In the genomic region with DNA sequence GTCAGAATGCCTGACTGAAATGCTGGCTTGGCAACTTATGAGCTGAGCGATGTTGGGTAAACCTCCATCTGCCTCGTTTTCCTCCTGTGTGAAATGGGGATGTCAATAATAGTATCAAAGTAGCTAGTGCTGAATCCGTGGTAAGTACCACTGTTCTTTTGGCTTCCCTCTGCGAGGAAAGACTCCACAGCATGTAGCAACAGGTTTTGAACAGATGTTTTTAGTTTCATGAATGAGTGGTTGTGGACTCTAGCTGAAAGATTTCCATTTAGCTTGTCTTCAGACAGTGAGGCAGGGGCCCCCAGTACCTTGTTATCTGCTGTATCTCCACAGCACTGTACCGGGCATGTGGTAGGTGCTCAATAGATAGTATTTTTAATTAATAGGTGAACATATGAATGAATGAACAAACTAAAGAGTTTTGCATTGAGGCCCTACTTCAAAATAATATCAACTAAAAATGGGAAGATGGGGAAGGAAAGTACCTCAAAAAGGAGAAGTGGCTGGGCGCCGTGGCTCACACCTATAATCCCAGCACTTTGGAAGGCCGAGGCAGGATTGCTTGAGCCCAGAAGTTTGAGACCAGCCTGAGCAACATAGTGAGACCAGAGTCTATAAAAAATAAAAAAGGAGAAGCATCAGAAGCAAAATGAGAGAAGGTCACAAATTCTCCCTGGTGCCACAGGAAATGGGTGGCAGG, we compare ENCODE assay signal across 2 cellular contexts.
TF ChIP-seq lines count a peak whose summit lies in the region.

No MANE protein-coding gene starts in this region.

TF ChIP-seq in GM12891, 5 proteins besides CTCF, POLR2A, EP300 and RAD21:
- TF ChIP-seq POLR2AphosphoS5 (IDR thresholded peaks at IDR 0.05; ENCODE audit: low read depth, low read length) (no peak), POU2F2 (IDR thresholded peaks at IDR 0.05; ENCODE audit: low read depth, low read length) (no peak), PAX5 (IDR thresholded peaks at IDR 0.05; ENCODE audit: insufficient read depth, low read length, severe bottlenecking) (no peak), SPI1 (IDR thresholded peaks at IDR 0.05; ENCODE audit: low read depth, low read length) (0 out of 2 replicates have a peak, but pooled peaks have one; percentile 21), TAF1 (IDR thresholded peaks at IDR 0.05; ENCODE audit: low read depth, low read length) (no peak)

TF ChIP-seq in K562, 482 proteins besides CTCF, POLR2A, EP300 and RAD21:
- peak; percentile 83 for TF ChIP-seq SPI1 (IDR thresholded peaks at IDR 0.05; ENCODE audit: borderline replicate concordance, low read depth, low read length)
- TF ChIP-seq ZNF121 (CRISPR knock-in tag; conservative IDR thresholded peaks at IDR 0.05), result no peak
- no peak for TF ChIP-seq MITF (IDR thresholded peaks at IDR 0.05)
- no peak for TF ChIP-seq RB1 (IDR thresholded peaks at IDR 0.05; ENCODE audit: low read depth)
- no peak for TF ChIP-seq ZKSCAN8 (CRISPR knock-in tag; IDR thresholded peaks at IDR 0.05)
